In the genomic region with DNA sequence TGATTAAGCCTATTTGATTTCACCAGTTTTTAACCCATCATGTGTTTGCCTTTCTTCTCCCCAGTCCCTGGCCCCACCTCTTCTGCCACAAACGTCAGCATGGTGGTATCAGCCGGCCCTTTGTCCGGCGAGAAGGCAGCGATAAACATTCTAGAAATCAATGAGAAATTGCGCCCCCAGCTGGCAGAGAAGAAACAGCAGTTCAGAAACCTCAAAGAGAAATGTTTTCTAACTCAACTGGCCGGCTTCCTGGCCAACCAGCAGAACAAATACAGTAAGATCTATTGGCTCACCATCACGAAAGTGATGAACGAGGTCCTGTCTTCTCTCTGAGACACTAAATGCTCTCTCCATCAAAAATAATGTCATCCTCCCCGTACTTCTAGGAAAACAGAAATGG, we compare ENCODE assay signal across 8 cellular contexts.
DNase-seq lines count a peak whose midpoint lies in the region; ATAC-seq and TF ChIP-seq lines count a peak whose summit lies in the region.
"Not testable (repeated sequence)": the region's sequence is repeated elsewhere in the genome, so short reads cannot be mapped to it uniquely, and the experiment has no call there.

No MANE protein-coding gene starts in this region.

- not testable (repeated sequence) for H3K27me3 Mint-ChIP-seq in activated CD4-positive, alpha-beta memory T cell treated with anti-CD3 and anti-CD28 coated beads for 36 hours; MCF 10A (ENCODE audit: insufficient read depth, unreplicated experiment); neural crest cell (ENCODE audit: low read depth)

- H3K9me3 ChIP-seq in PC-3 (ENCODE audit: low read length); cardiac muscle cell (ENCODE audit: low read depth): not testable (repeated sequence)

- H3K4me3 ChIP-seq in PC-3 (ENCODE audit: low read length); cardiac muscle cell: not testable (repeated sequence)

- DNase-seq in Caki2 (ENCODE audit: low read depth) (peak; percentile 21), PC-3 (peak; percentile 12), MCF 10A (ENCODE audit: unreplicated experiment) (peak; percentile 6), cardiac muscle cell (ENCODE audit: low read depth in 1 of 2, low spot score in 1 of 2) (peak; percentile 10 to 63), neural crest cell (ENCODE audit: low read depth, low spot score) (peak; percentile 63)
- peak; percentile 66 for DNase-seq in activated CD4-positive, alpha-beta memory T cell treated with anti-CD3 and anti-CD28 coated beads for 36 hours
- peak; percentile 41 for DNase-seq in stimulated activated naive CD8-positive, alpha-beta T cell treated with anti-CD3 and anti-CD28 coated beads, Interleukin-15, Interleukin-2, amounts not matched to agents 100 U/mL and 50 U/mL, for 24 hours

- peak; percentile 29 for TF ChIP-seq RAD21 in Ishikawa (IDR thresholded peaks at IDR 0.05; ENCODE audit: low read depth)

- H3K9me2 ChIP-seq in PC-3 (replicated peaks; ENCODE audit: low read length), result not testable (repeated sequence)

- not testable (repeated sequence) for ATAC-seq in PC-3; stimulated activated naive CD8-positive, alpha-beta T cell treated with anti-CD3 and anti-CD28 coated beads, Interleukin-15, Interleukin-2, amounts not matched to agents 100 U/mL and 50 U/mL, for 24 hours

- not testable (repeated sequence) for H3K4me1 Mint-ChIP-seq in activated CD4-positive, alpha-beta memory T cell treated with anti-CD3 and anti-CD28 coated beads for 36 hours (ENCODE audit: low read depth); MCF 10A (ENCODE audit: insufficient read depth, unreplicated experiment); neural crest cell

- H3K27me3 ChIP-seq in PC-3 (ENCODE audit: low read length); cardiac muscle cell: not testable (repeated sequence)

- not testable (repeated sequence) for H3K27ac Mint-ChIP-seq in activated CD4-positive, alpha-beta memory T cell treated with anti-CD3 and anti-CD28 coated beads for 36 hours; MCF 10A (ENCODE audit: low read depth, unreplicated experiment)
- H3K27ac Mint-ChIP-seq in neural crest cell (ENCODE audit: unreplicated experiment), result peak overlapping the region; percentile 67

- not testable (repeated sequence) for H3K36me3 Mint-ChIP-seq in activated CD4-positive, alpha-beta memory T cell treated with anti-CD3 and anti-CD28 coated beads for 36 hours; MCF 10A (ENCODE audit: insufficient read depth, unreplicated experiment); neural crest cell (ENCODE audit: low read depth)

- H3K4me3 Mint-ChIP-seq in activated CD4-positive, alpha-beta memory T cell treated with anti-CD3 and anti-CD28 coated beads for 36 hours; MCF 10A (ENCODE audit: unreplicated experiment); neural crest cell: not testable (repeated sequence)

- peak; percentile 40 for TF ChIP-seq CTCF in PC-3 (conservative IDR thresholded peaks at IDR 0.05; ENCODE audit: low read depth, low read length)
- TF ChIP-seq CTCF in MCF 10A (IDR thresholded peaks at IDR 0.05; ENCODE audit: unreplicated experiment), result peak; percentile 17
- TF ChIP-seq CTCF in cardiac muscle cell (IDR thresholded peaks at IDR 0.05; ENCODE audit: low read depth, low read length), result peak; percentile 40
- TF ChIP-seq CTCF in neural crest cell (conservative IDR thresholded peaks at IDR 0.05), result peak; percentile 70

- not testable (repeated sequence) for TF ChIP-seq EP300 in Ishikawa (IDR thresholded peaks at IDR 0.05; ENCODE audit: borderline replicate concordance)

- H2AFZ ChIP-seq in PC-3 (ENCODE audit: low read length), result not testable (repeated sequence)

- not testable (repeated sequence) for H3K9me3 Mint-ChIP-seq in activated CD4-positive, alpha-beta memory T cell treated with anti-CD3 and anti-CD28 coated beads for 36 hours; MCF 10A (ENCODE audit: unreplicated experiment); neural crest cell

- in situ Hi-C loops in Caki2 (cut with HindIII; ENCODE audit: low pct_unique_long_range_greater_than_20kb, low sequenced_read_pairs), result not testable (repeated sequence)

- not testable (repeated sequence) for H3K27ac ChIP-seq in PC-3 (ENCODE audit: low read length); cardiac muscle cell

- not testable (repeated sequence) for H3K79me2 ChIP-seq in PC-3 (ENCODE audit: low read length)

- intact Hi-C loops in PC-3 (cut with micrococcal nuclease); activated CD4-positive, alpha-beta memory T cell treated with anti-CD3 and anti-CD28 coated beads for 36 hours (cut with micrococcal nuclease); MCF 10A (cut with micrococcal nuclease): not testable (repeated sequence)

- H3K36me3 ChIP-seq in PC-3 (ENCODE audit: low read depth, low read length); cardiac muscle cell: not testable (repeated sequence)

- H3K9ac ChIP-seq in PC-3 (ENCODE audit: low read length), result not testable (repeated sequence)

- CTCF ChIA-PET in PC-3 (lab: Charles Lee); activated CD4-positive, alpha-beta memory T cell treated with anti-CD3 and anti-CD28 coated beads for 36 hours (lab: Charles Lee); MCF 10A (lab: Yijun Ruan, JAX): not testable (repeated sequence)

- not testable (repeated sequence) for H3F3A ChIP-seq in PC-3 (ENCODE audit: low read length, unreplicated experiment)

- H3K4me2 ChIP-seq in PC-3 (ENCODE audit: low read length), result not testable (repeated sequence)

- not testable (repeated sequence) for BruUV-seq in PC-3 (replicated peaks; lab: Mats Ljungman, UMichigan); MCF 10A (replicated peaks; lab: Mats Ljungman, UMichigan)

- H3K4me1 ChIP-seq in PC-3 (ENCODE audit: insufficient read depth, low read length); cardiac muscle cell (ENCODE audit: low read depth): not testable (repeated sequence)

- POLR2A ChIA-PET in PC-3 (lab: Charles Lee; ENCODE audit: unreplicated experiment); activated CD4-positive, alpha-beta memory T cell treated with anti-CD3 and anti-CD28 coated beads for 36 hours (lab: Charles Lee); MCF 10A (lab: Yijun Ruan, JAX): not testable (repeated sequence)

- H4K20me1 ChIP-seq in PC-3 (ENCODE audit: low read length), result not testable (repeated sequence)

Comparison
In these comparisons a context has a peak if more than half of its experiments do, and no peak if none do; other contexts are left out.
1. DNase-seq: peak in every context shown above with its lines; median percentile 66 in activated CD4-positive, alpha-beta memory T cell treated with anti-CD3 and anti-CD28 coated beads for 36 hours; 63 in neural crest cell; 41 in stimulated activated naive CD8-positive, alpha-beta T cell treated with anti-CD3 and anti-CD28 coated beads, Interleukin-15, Interleukin-2, amounts not matched to agents 100 U/mL and 50 U/mL, for 24 hours; 36 in cardiac muscle cell; 21 in Caki2; 12 in PC-3; 6 in MCF 10A.
2. CTCF ChIP-seq: peak in every context shown above with its lines; median percentile 70 in neural crest cell; 40 in PC-3; 40 in cardiac muscle cell; 17 in MCF 10A.